17 cellular contexts compared by ENCODE assay signal in genomic region chr6:89979473-89980119, GRCh38.
"Had no signal": no experiment of that assay in that cellular context is flagged by ENCODE, and none has a peak within 500 bp of the region (broad histone marks: within the 10 kb centered on the region; RNA-seq: fewer than 3 reads in every experiment).

No MANE protein-coding gene starts in this region.

- ATAC-seq: effector memory CD8-positive, alpha-beta T cell; left ventricle myocardium superior had no signal

- H3K27ac Mint-ChIP-seq: effector memory CD8-positive, alpha-beta T cell; immature natural killer cell; stimulated activated naive CD8-positive, alpha-beta T cell treated with anti-CD3 and anti-CD28 coated beads, Interleukin-15, Interleukin-2, amounts not matched to agents 100 ng/mL and 50 ng/mL, for 24 hours; T-helper 1 cell treated with Interleukin-12 subunit alpha and Interleukin-12 subunit beta and Interleukin-4 antibody, amounts not matched to agents 30 μg/mL and 1 μg/mL, for 36 hours had no signal

- H3K4me3 ChIP-seq: suprapubic skin, transverse colon, vagina had no signal

- H3K9me3 ChIP-seq: suprapubic skin, transverse colon, vagina had no signal

- H3K4me3 Mint-ChIP-seq: brain; effector memory CD8-positive, alpha-beta T cell; immature natural killer cell; neural crest cell; T-helper 1 cell treated with Interleukin-12 subunit alpha and Interleukin-12 subunit beta and Interleukin-4 antibody, amounts not matched to agents 30 μg/mL and 1 μg/mL, for 36 hours had no signal

- H3K27ac ChIP-seq: suprapubic skin, transverse colon, vagina had no signal

- DNase-seq: activated CD4-positive, alpha-beta T cell treated with anti-CD3 and anti-CD28 coated beads for 1 hour; activated CD8-positive, alpha-beta memory T cell treated with anti-CD3 and anti-CD28 coated beads for 24 hours; activated effector memory CD4-positive, alpha-beta T cell treated with anti-CD3 and anti-CD28 coated beads, Interleukin-2, amount 50 U/mL, for 16 hours; anterior cingulate cortex; caudate nucleus; effector memory CD8-positive, alpha-beta T cell; immature natural killer cell; kidney glomerular epithelial cell; left ventricle myocardium superior; stimulated activated CD4-positive, alpha-beta T cell treated with anti-CD3 and anti-CD28 coated beads, Interleukin-2, amount 100 ng/mL, for 24 hours; transverse colon had no signal

- H3K27me3 ChIP-seq: suprapubic skin, transverse colon, vagina had no signal

- H3K36me3 ChIP-seq: suprapubic skin, transverse colon, vagina had no signal

- H3K27me3 Mint-ChIP-seq: brain; effector memory CD8-positive, alpha-beta T cell; stimulated activated naive CD8-positive, alpha-beta T cell treated with anti-CD3 and anti-CD28 coated beads, Interleukin-15, Interleukin-2, amounts not matched to agents 100 ng/mL and 50 ng/mL, for 24 hours had no signal

- H3K9me3 Mint-ChIP-seq: brain; effector memory CD8-positive, alpha-beta T cell; immature natural killer cell; neural crest cell; stimulated activated naive CD8-positive, alpha-beta T cell treated with anti-CD3 and anti-CD28 coated beads, Interleukin-15, Interleukin-2, amounts not matched to agents 100 ng/mL and 50 ng/mL, for 24 hours; T-helper 1 cell treated with Interleukin-12 subunit alpha and Interleukin-12 subunit beta and Interleukin-4 antibody, amounts not matched to agents 30 μg/mL and 1 μg/mL, for 36 hours had no signal

- H3K36me3 Mint-ChIP-seq: brain had no signal
